In the genomic region with DNA sequence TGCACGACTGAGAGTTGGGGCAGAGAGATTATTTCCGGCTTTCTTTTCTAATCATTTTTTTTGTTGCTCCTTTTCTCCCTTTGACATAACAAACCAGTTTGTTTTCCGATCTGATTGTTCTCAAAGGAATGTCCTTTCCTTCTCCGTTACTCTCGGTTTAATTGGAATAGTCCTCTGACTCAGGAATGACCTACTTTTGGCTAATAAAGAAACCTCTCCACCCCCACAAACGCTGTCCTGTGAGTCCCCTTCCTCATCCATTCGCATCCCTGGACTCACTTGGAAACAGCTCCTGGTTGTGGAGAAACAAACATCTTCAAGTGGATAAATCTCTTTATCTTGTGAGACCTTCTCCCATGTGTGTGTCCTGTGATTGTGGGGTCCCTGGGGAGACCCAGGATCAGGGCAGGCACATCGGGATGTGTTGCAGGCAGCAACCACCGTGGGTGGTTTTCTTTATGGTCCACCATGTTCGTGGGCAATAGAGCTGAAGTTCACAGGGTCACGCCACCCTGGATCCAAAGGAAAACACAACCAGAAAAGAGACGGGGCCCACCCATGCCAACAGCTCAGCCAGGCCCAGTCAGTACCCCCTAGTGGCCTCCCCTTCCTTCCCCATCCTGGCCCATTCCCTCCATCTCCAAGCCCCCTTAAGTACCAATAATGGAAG, we compare ENCODE assay signal across 13 cellular contexts. TPM values are rescaled to one million over a fixed set of nuclear protein-coding genes. Genes with fewer than 3 reads are reported as not detected.
DNase-seq lines count a peak whose midpoint lies in the region; ATAC-seq and TF ChIP-seq lines count a peak whose summit lies in the region.
"Had no signal": no experiment of that assay in that cellular context is flagged by ENCODE, and none has a peak within 500 bp of the region (broad histone marks: within the 10 kb centered on the region; RNA-seq: fewer than 3 reads in every experiment).

No MANE protein-coding gene starts in this region.

- H3F3A ChIP-seq in SU-DHL-6 (ENCODE audit: insufficient read depth) = peaks cover 69% of the 10 kb centered on the region

- H3K36me3 ChIP-seq in SU-DHL-6 (ENCODE audit: low read length) = no peaks in the 10 kb centered on the region

- no peaks in the 10 kb centered on the region for H3K79me2 ChIP-seq in SU-DHL-6 (ENCODE audit: insufficient read depth, low read length)

- no peak overlapping the region for H3K27ac Mint-ChIP-seq in chondrocyte (ENCODE audit: unreplicated experiment)
- H3K27ac Mint-ChIP-seq in stimulated activated naive B cell treated with anti-CD40 and anti-IgM and Interleukin-4, amounts not matched to agents 10 μg/mL and 1 μg/mL and 100 μg/mL, for 72 hours = no peak overlapping the region

- no peaks in the 10 kb centered on the region for H3K36me3 Mint-ChIP-seq in chondrocyte (ENCODE audit: low read depth)
- peaks cover 0 to 3% of the 10 kb centered on the region in 2 donors for H3K36me3 Mint-ChIP-seq in stimulated activated naive B cell treated with anti-CD40 and anti-IgM and Interleukin-4, amounts not matched to agents 10 μg/mL and 1 μg/mL and 100 μg/mL, for 72 hours

- H3K9me3 ChIP-seq in SU-DHL-6 (ENCODE audit: insufficient read depth, low read length) = no peaks in the 10 kb centered on the region

- H3K4me3 Mint-ChIP-seq in chondrocyte (ENCODE audit: unreplicated experiment) = no peak overlapping the region
- H3K4me3 Mint-ChIP-seq in stimulated activated naive B cell treated with anti-CD40 and anti-IgM and Interleukin-4, amounts not matched to agents 10 μg/mL and 1 μg/mL and 100 μg/mL, for 72 hours = no peak overlapping the region

- no peaks in the 10 kb centered on the region for H3K9me2 ChIP-seq in SU-DHL-6 (replicated peaks; ENCODE audit: insufficient read depth, low read length)

- no peaks in the 10 kb centered on the region for H3K9me3 Mint-ChIP-seq in chondrocyte (ENCODE audit: low read depth)
- no peaks in the 10 kb centered on the region for H3K9me3 Mint-ChIP-seq in stimulated activated naive B cell treated with anti-CD40 and anti-IgM and Interleukin-4, amounts not matched to agents 10 μg/mL and 1 μg/mL and 100 μg/mL, for 72 hours

- H3K27me3 Mint-ChIP-seq in chondrocyte (ENCODE audit: low read depth) = no peaks in the 10 kb centered on the region
- H3K27me3 Mint-ChIP-seq in stimulated activated naive B cell treated with anti-CD40 and anti-IgM and Interleukin-4, amounts not matched to agents 10 μg/mL and 1 μg/mL and 100 μg/mL, for 72 hours = no peaks in the 10 kb centered on the region

- H3K27me3 ChIP-seq in SU-DHL-6 (ENCODE audit: low read length) = no peaks in the 10 kb centered on the region

- ATAC-seq in stimulated activated naive B cell treated with anti-CD40 and anti-IgM and Interleukin-4, amounts not matched to agents 10 μg/mL and 1 μg/mL and 100 μg/mL, for 72 hours (replicated peaks) = no peak

- H3K9ac ChIP-seq in SU-DHL-6 (ENCODE audit: low read length) = peak overlapping the region; percentile 47

- H3K27ac ChIP-seq in SU-DHL-6 (ENCODE audit: low read depth, low read length) = peak overlapping the region; percentile 97

- DNase-seq in EH (ENCODE audit: low read depth) (peak; percentile 79), epidermal melanocyte (ENCODE audit: insufficient read length, low spot score) (peak; percentile 61), renal cortical epithelial cell (ENCODE audit: low read depth) (peak; percentile 82), chondrocyte (ENCODE audit: low spot score) (no peak), GM19238 (ENCODE audit: insufficient read length, low spot score) (no peak)
- DNase-seq in activated CD4-positive, alpha-beta T cell treated with anti-CD3 and anti-CD28 coated beads, Interleukin-2, amount 50 U/mL, for 1 hour = no peak
- no peak for DNase-seq in stimulated activated naive B cell treated with anti-CD40 and anti-IgM and Interleukin-4, amounts not matched to agents 10 μg/mL and 1 μg/mL and 100 μg/mL, for 72 hours
- DNase-seq: activated CD4-positive, CD25-positive, alpha-beta regulatory T cell; Calu3; erythroblast; NCI-H2171; RPMI8226 had no signal

- H3K4me2 ChIP-seq in SU-DHL-6 (ENCODE audit: low read depth, low read length, poor library complexity, severe bottlenecking) = peak overlapping the region; percentile 56

- H3K4me1 Mint-ChIP-seq in chondrocyte (ENCODE audit: low read depth) = peaks cover 8% of the 10 kb centered on the region
- H3K4me1 Mint-ChIP-seq in stimulated activated naive B cell treated with anti-CD40 and anti-IgM and Interleukin-4, amounts not matched to agents 10 μg/mL and 1 μg/mL and 100 μg/mL, for 72 hours = peaks cover 76 to 95% of the 10 kb centered on the region in 2 donors

- peak overlapping the region; percentile 8 for H2AFZ ChIP-seq in SU-DHL-6 (ENCODE audit: low read depth, low read length, severe bottlenecking)

- TF ChIP-seq CTCF in SU-DHL-6 (IDR thresholded peaks at IDR 0.05; ENCODE audit: insufficient read depth, low read length, poor library complexity, severe bottlenecking) (no peak), chondrocyte (IDR thresholded peaks at IDR 0.05) (no peak)

- no peak overlapping the region for H3K4me3 ChIP-seq in SU-DHL-6 (ENCODE audit: insufficient read depth, low read length, poor library complexity, severe bottlenecking)

- H4K20me1 ChIP-seq in SU-DHL-6 (ENCODE audit: low read depth, low read length) = no peaks in the 10 kb centered on the region

RNA-seq across cellular contexts. Expression of gene NEK6, which starts 45.2 kb away (rescaled TPM):
- 19.1 and 124 TPM in 2 replicates for total RNA-seq in renal cortical epithelial cell
- total RNA-seq in chondrocyte = 99.9 to 110 TPM (median 107 TPM) in 3 replicates

Comparison
In these comparisons a context has a peak if more than half of its experiments do, and no peak if none do; other contexts are left out.
1. DNase-seq: peak in EH (single experiment), epidermal melanocyte (single experiment) and renal cortical epithelial cell (single experiment); none in chondrocyte (single experiment), GM19238 (single experiment), activated CD4-positive, alpha-beta T cell treated with anti-CD3 and anti-CD28 coated beads, Interleukin-2, amount 50 U/mL, for 1 hour (single experiment) and stimulated activated naive B cell treated with anti-CD40 and anti-IgM and Interleukin-4, amounts not matched to agents 10 μg/mL and 1 μg/mL and 100 μg/mL, for 72 hours (single experiment).